In the genomic region with DNA sequence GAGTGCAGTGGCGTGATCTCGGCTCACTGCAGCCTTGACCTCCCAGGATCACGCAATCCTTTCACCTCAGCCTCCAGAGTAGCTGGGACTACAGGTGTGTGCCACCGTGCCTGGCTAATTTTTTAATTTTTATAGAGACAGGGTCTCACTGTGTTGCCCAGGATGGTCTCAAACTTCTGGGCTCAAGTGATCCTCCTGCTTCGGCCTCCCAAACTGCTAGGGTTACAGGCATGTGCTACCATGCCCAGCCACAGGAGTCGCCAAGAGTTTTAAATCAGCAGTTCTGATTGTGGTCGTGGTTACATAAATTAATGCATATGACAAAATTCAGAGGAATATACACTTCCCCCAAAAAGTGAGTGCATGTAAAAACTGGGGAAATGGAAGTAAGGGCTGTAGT, we compare ENCODE assay signal across 32 cellular contexts. TPM values are rescaled to one million over a fixed set of nuclear protein-coding genes. Genes with fewer than 3 reads are reported as not detected.
DNase-seq lines count a peak whose midpoint lies in the region; ATAC-seq and TF ChIP-seq lines count a peak whose summit lies in the region.
"Had no signal": no experiment of that assay in that cellular context is flagged by ENCODE, and none has a peak within 500 bp of the region (broad histone marks: within the 10 kb centered on the region; RNA-seq: fewer than 3 reads in every experiment).

No MANE protein-coding gene starts in this region.

- no peak for ATAC-seq in activated CD8-positive, alpha-beta memory T cell treated with anti-CD3 and anti-CD28 coated beads, Interleukin-2, amount 10 ng/mL, durations not matched to agents 7 days and 5 days
- no peak for ATAC-seq in stimulated activated naive CD8-positive, alpha-beta T cell treated with anti-CD3 and anti-CD28 coated beads, Interleukin-15, amount 100 ng/mL, for 72 hours
- ATAC-seq: heart left ventricle; HepG2; natural killer cell treated with Interleukin-12 subunit alpha and Interleukin-12 subunit beta and Interleukin-15 and Interleukin-18, amount 100 ng/mL, for 72 hours had no signal

- no peak overlapping the region for H3K4me3 Mint-ChIP-seq in activated CD8-positive, alpha-beta memory T cell treated with anti-CD3 and anti-CD28 coated beads, Interleukin-2, amount 10 ng/mL, durations not matched to agents 7 days and 5 days
- no peak overlapping the region for H3K4me3 Mint-ChIP-seq in stimulated activated naive CD8-positive, alpha-beta T cell treated with anti-CD3 and anti-CD28 coated beads, Interleukin-15, amount 100 ng/mL, for 72 hours
- H3K4me3 Mint-ChIP-seq: activated CD4-positive, alpha-beta T cell treated with anti-CD3 and anti-CD28 coated beads, Interleukin-2, amount 10 ng/mL, durations not matched to agents 7 days and 5 days; activated naive CD4-positive, alpha-beta T cell treated with anti-CD3 and anti-CD28 coated beads, Interleukin-2, amount 50 U/mL, for 24 hours; natural killer cell treated with Interleukin-12 subunit alpha and Interleukin-12 subunit beta and Interleukin-15 and Interleukin-18, amount 100 ng/mL, for 72 hours; T-helper 2 cell treated with Interferon-gamma antibody and Interleukin-4, amounts not matched to agents 5 μg/mL and 100 μg/mL, for 36 hours had no signal

- H3K27ac Mint-ChIP-seq in activated CD8-positive, alpha-beta memory T cell treated with anti-CD3 and anti-CD28 coated beads, Interleukin-2, amount 10 ng/mL, durations not matched to agents 7 days and 5 days, result no peak overlapping the region
- no peak overlapping the region for H3K27ac Mint-ChIP-seq in stimulated activated naive CD8-positive, alpha-beta T cell treated with anti-CD3 and anti-CD28 coated beads, Interleukin-15, amount 100 ng/mL, for 72 hours
- H3K27ac Mint-ChIP-seq: activated CD4-positive, alpha-beta T cell treated with anti-CD3 and anti-CD28 coated beads, Interleukin-2, amount 10 ng/mL, durations not matched to agents 7 days and 5 days; activated naive CD4-positive, alpha-beta T cell treated with anti-CD3 and anti-CD28 coated beads, Interleukin-2, amount 50 U/mL, for 24 hours; natural killer cell treated with Interleukin-12 subunit alpha and Interleukin-12 subunit beta and Interleukin-15 and Interleukin-18, amount 100 ng/mL, for 72 hours; T-helper 2 cell treated with Interferon-gamma antibody and Interleukin-4, amounts not matched to agents 5 μg/mL and 100 μg/mL, for 36 hours had no signal

- H3K4me1 Mint-ChIP-seq in activated CD8-positive, alpha-beta memory T cell treated with anti-CD3 and anti-CD28 coated beads, Interleukin-2, amount 10 ng/mL, durations not matched to agents 7 days and 5 days, result no peaks in the 10 kb centered on the region
- H3K4me1 Mint-ChIP-seq in stimulated activated naive CD8-positive, alpha-beta T cell treated with anti-CD3 and anti-CD28 coated beads, Interleukin-15, amount 100 ng/mL, for 72 hours, result no peaks in the 10 kb centered on the region
- H3K4me1 Mint-ChIP-seq: activated CD4-positive, alpha-beta T cell treated with anti-CD3 and anti-CD28 coated beads, Interleukin-2, amount 10 ng/mL, durations not matched to agents 7 days and 5 days; activated naive CD4-positive, alpha-beta T cell treated with anti-CD3 and anti-CD28 coated beads, Interleukin-2, amount 50 U/mL, for 24 hours had no signal

- TF ChIP-seq CTCF in 22Rv1 (IDR thresholded peaks at IDR 0.05), result peak; percentile 13; the same call in 1 of the 2 replicates
- peak; percentile 40; the same call in 2 of the 3 replicates for TF ChIP-seq CTCF in GM12872 (IDR thresholded peaks at IDR 0.05; ENCODE audit: insufficient read depth, low read depth, low read length)
- TF ChIP-seq CTCF in choroid plexus epithelial cell (conservative IDR thresholded peaks at IDR 0.05; ENCODE audit: low read depth, low read length), result peak; percentile 2
- no peak for TF ChIP-seq CTCF in GM20000 (IDR thresholded peaks at IDR 0.05; ENCODE audit: extremely low read depth, missing control alignments)

- DNase-seq in MV-4-11 (lab: John Stamatoyannopoulos, UW), result peak; percentile 56
- DNase-seq in choroid plexus epithelial cell (ENCODE audit: low read depth), result no peak
- no peak for DNase-seq in activated CD8-positive, alpha-beta memory T cell treated with anti-CD3 and anti-CD28 coated beads, Interleukin-2, amount 10 ng/mL, durations not matched to agents 7 days and 5 days
- no peak for DNase-seq in GM20000 (ENCODE audit: low spot score)
- DNase-seq in stimulated activated naive CD8-positive, alpha-beta T cell treated with anti-CD3 and anti-CD28 coated beads, Interleukin-15, amount 100 ng/mL, for 72 hours, result no peak
- DNase-seq: activated CD4-positive, alpha-beta T cell treated with anti-CD3 and anti-CD28 coated beads, Interleukin-2, amount 10 ng/mL, durations not matched to agents 7 days and 5 days; Caco-2; colonic mucosa; DMS79; effector CD8-positive, alpha-beta T cell; GF-D8; heart left ventricle; NCI-H2081; NCI-H226; NCI-H774; PC-9; retina; Right ventricle myocardium superior; stimulated activated CD4-positive, alpha-beta T cell treated with anti-CD3 and anti-CD28 coated beads, Interleukin-2, amount 100 ng/mL, for 24 hours had no signal

- no peak overlapping the region for H3K4me3 ChIP-seq in choroid plexus epithelial cell (ENCODE audit: low read depth, low read length)
- H3K4me3 ChIP-seq: BLaER1, breast epithelium, colonic mucosa, heart left ventricle, lung, PC-9, skin epidermis, tibial artery had no signal

- CTCF ChIA-PET in activated CD8-positive, alpha-beta memory T cell treated with anti-CD3 and anti-CD28 coated beads, Interleukin-2, amount 10 ng/mL, durations not matched to agents 7 days and 5 days (lab: Charles Lee), result no interaction called here

- H3K36me3 Mint-ChIP-seq in activated CD8-positive, alpha-beta memory T cell treated with anti-CD3 and anti-CD28 coated beads, Interleukin-2, amount 10 ng/mL, durations not matched to agents 7 days and 5 days, result no peaks in the 10 kb centered on the region
- H3K36me3 Mint-ChIP-seq: activated naive CD4-positive, alpha-beta T cell treated with anti-CD3 and anti-CD28 coated beads, Interleukin-2, amount 50 U/mL, for 24 hours; natural killer cell treated with Interleukin-12 subunit alpha and Interleukin-12 subunit beta and Interleukin-15 and Interleukin-18, amount 100 ng/mL, for 72 hours had no signal

- no peak overlapping the region for H3K27ac ChIP-seq in 22Rv1
- H3K27ac ChIP-seq: BLaER1, breast epithelium, colonic mucosa, heart left ventricle, PC-9, skin epidermis, tibial artery had no signal

- peaks cover 28% of the 10 kb centered on the region for H3K27me3 Mint-ChIP-seq in activated CD8-positive, alpha-beta memory T cell treated with anti-CD3 and anti-CD28 coated beads, Interleukin-2, amount 10 ng/mL, durations not matched to agents 7 days and 5 days
- H3K27me3 Mint-ChIP-seq in stimulated activated naive CD8-positive, alpha-beta T cell treated with anti-CD3 and anti-CD28 coated beads, Interleukin-15, amount 100 ng/mL, for 72 hours, result peaks cover 17% of the 10 kb centered on the region

- H3K9me3 Mint-ChIP-seq in activated CD8-positive, alpha-beta memory T cell treated with anti-CD3 and anti-CD28 coated beads, Interleukin-2, amount 10 ng/mL, durations not matched to agents 7 days and 5 days (ENCODE audit: low read depth), result no peaks in the 10 kb centered on the region
- no peaks in the 10 kb centered on the region for H3K9me3 Mint-ChIP-seq in stimulated activated naive CD8-positive, alpha-beta T cell treated with anti-CD3 and anti-CD28 coated beads, Interleukin-15, amount 100 ng/mL, for 72 hours
- H3K9me3 Mint-ChIP-seq: activated CD4-positive, alpha-beta T cell treated with anti-CD3 and anti-CD28 coated beads, Interleukin-2, amount 10 ng/mL, durations not matched to agents 7 days and 5 days; activated naive CD4-positive, alpha-beta T cell treated with anti-CD3 and anti-CD28 coated beads, Interleukin-2, amount 50 U/mL, for 24 hours; natural killer cell treated with Interleukin-12 subunit alpha and Interleukin-12 subunit beta and Interleukin-15 and Interleukin-18, amount 100 ng/mL, for 72 hours; T-helper 2 cell treated with Interferon-gamma antibody and Interleukin-4, amounts not matched to agents 5 μg/mL and 100 μg/mL, for 36 hours had no signal

RNA-seq across cellular contexts. Expression of gene MEGF11, which starts 33.0 kb away (rescaled TPM):
- not detected for total RNA-seq in activated CD8-positive, alpha-beta memory T cell treated with anti-CD3 and anti-CD28 coated beads, Interleukin-2, amount 10 ng/mL, durations not matched to agents 7 days and 5 days
- total RNA-seq: activated CD4-positive, alpha-beta T cell treated with anti-CD3 and anti-CD28 coated beads, Interleukin-2, amount 10 ng/mL, durations not matched to agents 7 days and 5 days; breast epithelium; colonic mucosa; heart left ventricle; HepG2; mononuclear cell; natural killer cell treated with Interleukin-12 subunit alpha and Interleukin-12 subunit beta and Interleukin-15 and Interleukin-18, amount 100 ng/mL, for 72 hours; osteoblast; PC-9; Right ventricle myocardium superior had no signal
